Comparison of ENCODE assay signal across 8 cellular contexts in genomic region chr4:42288876-42289275, GRCh38.
DNase-seq lines count a peak whose midpoint lies in the region; FAIRE-seq and TF ChIP-seq lines count a peak whose summit lies in the region.
"Not testable (repeated sequence)": the region's sequence is repeated elsewhere in the genome, so short reads cannot be mapped to it uniquely, and the experiment has no call there.

No MANE protein-coding gene starts in this region.

- peak; percentile 52 for FAIRE-seq in RCC 7860 (lab: Jason Lieb, UNC)

- WGBS in mammary epithelial cell (ENCODE audit: low coverage, missing lambda C conversion rate), result 37% methylated on average over 3 of the region's 5 CpGs

- not testable (repeated sequence) for H3K79me2 ChIP-seq in mammary epithelial cell (ENCODE audit: insufficient read depth, low read length)

- H3K36me3 ChIP-seq in MG63; mammary epithelial cell (ENCODE audit: insufficient read depth, low read length): not testable (repeated sequence)

- not testable (repeated sequence) for H3K9ac ChIP-seq in mammary epithelial cell (ENCODE audit: insufficient read depth, low read length)

- H4K20me1 ChIP-seq in mammary epithelial cell (ENCODE audit: insufficient read depth, low read length), result not testable (repeated sequence)

- H3K27ac ChIP-seq in mammary epithelial cell (ENCODE audit: insufficient read depth, low read depth, low read length), result not testable (repeated sequence)

- H2AFZ ChIP-seq in mammary epithelial cell (ENCODE audit: low read depth, low read length), result not testable (repeated sequence)

- H3K4me1 ChIP-seq in mammary epithelial cell (ENCODE audit: insufficient read depth, low read length), result not testable (repeated sequence)

- intact Hi-C loops in mammary epithelial cell (cut with micrococcal nuclease), result not testable (repeated sequence)

- dilution Hi-C loops in mammary epithelial cell (cut with HindIII; ENCODE audit: low sequenced_read_pairs), result not testable (repeated sequence)

- not testable (repeated sequence) for H3K4me2 ChIP-seq in mammary epithelial cell (ENCODE audit: insufficient read depth, low read depth, low read length)

- in situ Hi-C loops in mammary epithelial cell (cut with MboI; ENCODE audit: low sequenced_read_pairs in 2 of 2), result loop anchor here in 1 of 2 donors (10.0 kb wide), 1 partner anchor 236 kb away; no protein-coding TSS in a partner anchor

- H3K27me3 ChIP-seq in MG63; mammary epithelial cell (ENCODE audit: insufficient read depth, low read length): not testable (repeated sequence)

- CTCF ChIA-PET in mammary epithelial cell (lab: Charles Lee; ENCODE audit: low non-redundant PET), result not testable (repeated sequence)

- DNase-seq in A172 (ENCODE audit: low spot score), result peak; percentile 63
- DNase-seq in ELR (ENCODE audit: low read depth), result peak; percentile 40
- DNase-seq in HT1080 (ENCODE audit: low read depth), result peak; percentile 19
- peak; percentile 45 for DNase-seq in MG63
- DNase-seq in RCC 7860 (ENCODE audit: low spot score), result peak; percentile 46
- peak; percentile 73 for DNase-seq in T1000 (lab: John Stamatoyannopoulos, UW)
- peak; percentile 3 for DNase-seq in mammary epithelial cell
- DNase-seq in kidney tubule cell (ENCODE audit: low spot score), result peak; percentile 68

- not testable (repeated sequence) for BruUV-seq in mammary epithelial cell (replicated peaks; lab: Mats Ljungman, UMichigan)

- TF ChIP-seq CTCF in mammary epithelial cell (conservative IDR thresholded peaks at IDR 0.05 in 1 of 2, IDR thresholded peaks at IDR 0.05 in 1 of 2; ENCODE audit: extremely low read depth in 1 of 2, insufficient read depth in 1 of 2, low read depth in 1 of 2, low read length in 2 of 2), result not testable (repeated sequence)

- not testable (repeated sequence) for H3K4me3 ChIP-seq in MG63; mammary epithelial cell (replicated peaks in 1 of 3; ENCODE audit: insufficient read depth in 1 of 3, low read depth in 2 of 3, low read length in 3 of 3)

- not testable (repeated sequence) for H3K9me3 ChIP-seq in MG63; mammary epithelial cell (replicated peaks; ENCODE audit: insufficient read depth, low read length)

Comparison
In these comparisons a context has a peak if more than half of its experiments do, and no peak if none do; other contexts are left out.
1. DNase-seq: peak in every context shown above with its lines; median percentile 73 in T1000; 68 in kidney tubule cell; 63 in A172; 46 in RCC 7860; 45 in MG63; 40 in ELR; 19 in HT1080; 3 in mammary epithelial cell.